1 cellular context compared by ENCODE assay signal in the genomic region with DNA sequence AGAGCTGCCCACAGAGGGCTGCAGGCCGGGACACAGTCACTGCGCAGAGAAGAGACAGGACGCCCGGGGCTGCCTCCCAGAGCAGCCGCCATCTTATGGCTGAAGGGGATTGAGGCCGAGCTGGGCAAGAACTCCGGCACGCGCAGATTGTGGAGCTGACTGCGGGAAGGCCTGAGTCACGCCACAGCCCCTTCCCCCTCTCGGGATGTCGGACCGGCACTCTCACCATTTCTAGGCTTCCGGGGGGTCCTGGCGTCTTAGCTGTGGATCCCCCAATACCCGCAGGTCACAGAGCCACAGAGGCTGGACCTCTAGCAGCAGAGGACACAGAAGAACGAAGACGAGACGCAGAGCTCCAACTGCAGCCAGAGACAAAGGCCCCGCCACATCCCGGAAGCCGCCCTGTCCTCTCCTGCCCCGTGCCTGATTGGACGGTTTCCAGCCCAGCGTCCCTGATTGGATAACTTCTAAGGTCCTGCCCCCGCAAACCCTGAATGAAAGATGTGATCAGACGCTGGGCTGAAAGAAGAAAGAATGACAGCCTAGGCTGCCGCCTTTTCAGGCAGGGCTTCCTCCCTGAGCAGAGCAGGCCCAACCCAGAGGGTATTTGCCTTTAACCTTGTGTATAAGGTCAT.
TF ChIP-seq lines count a peak whose summit lies in the region.

A gene (minus strand): TSS at position 373 of the 635 bp plus-strand sequence. CDS start 144 bp downstream, at position 229.

TF ChIP-seq in K562, 482 proteins besides CTCF, POLR2A, EP300 and RAD21 (continued from another document and continues in another):
- TF ChIP-seq ESRRA (IDR thresholded peaks at IDR 0.05; ENCODE audit: borderline replicate concordance, low read depth) (no peak; the same call in 1 of the 2 replicates), ZNF79 (CRISPR knock-in tag; IDR thresholded peaks at IDR 0.05; ENCODE audit: low read depth) (no peak), CBX8 (IDR thresholded peaks at IDR 0.05; ENCODE audit: borderline replicate concordance, extremely low read depth, low read depth, low read length, poor library complexity, severe bottlenecking) (no peak), ZFP36 (IDR thresholded peaks at IDR 0.05; ENCODE audit: low read depth, low read length, partially characterized antibody) (no peak), MCM5 (IDR thresholded peaks at IDR 0.05; ENCODE audit: low read depth) (no peak), CHD1 (IDR thresholded peaks at IDR 0.05; ENCODE audit: low read length) (no peak), COPS2 (conservative IDR thresholded peaks at IDR 0.05) (no peak), POLR3G (IDR thresholded peaks at IDR 0.05; ENCODE audit: extremely low read depth, insufficient read length, insufficient replicate concordance) (no peak), ZNF146 (CRISPR knock-in tag; IDR thresholded peaks at IDR 0.05; ENCODE audit: unreplicated experiment) (no peak), ELF4 (CRISPR knock-in tag; IDR thresholded peaks at IDR 0.05) (peak; percentile 59; the same call in 1 of the 2 replicates), ZNF316 (IDR thresholded peaks at IDR 0.05) (peak; percentile 48), SRSF1 (IDR thresholded peaks at IDR 0.05; ENCODE audit: low read depth, low read length) (no peak), FOSL1 (tag; conservative IDR thresholded peaks at IDR 0.05) (no peak), KDM5B (IDR thresholded peaks at IDR 0.05; ENCODE audit: insufficient replicate concordance, low read depth, low read length) (no peak), SOX6 (IDR thresholded peaks at IDR 0.05) (peak; percentile 43; the same call in 1 of the 2 replicates), EWSR1 (IDR thresholded peaks at IDR 0.05; ENCODE audit: borderline replicate concordance, low read depth, partially characterized antibody) (no peak), ZNF644 (tag; IDR thresholded peaks at IDR 0.05; ENCODE audit: low read depth) (no peak), ZC3H4 (CRISPR knock-in tag; IDR thresholded peaks at IDR 0.05; ENCODE audit: borderline replicate concordance) (no peak), FOXK1 (CRISPR knock-in tag; IDR thresholded peaks at IDR 0.05; ENCODE audit: borderline replicate concordance) (no peak), MECOM (CRISPR knock-in tag; IDR thresholded peaks at IDR 0.05) (no peak), KDM4B (IDR thresholded peaks at IDR 0.05; ENCODE audit: borderline replicate concordance in 2 of 2, low read depth in 1 of 2) (no peak), HLTF (IDR thresholded peaks at IDR 0.05) (no peak), HIVEP1 (CRISPR knock-in tag; IDR thresholded peaks at IDR 0.05) (no peak), HDAC8 (tag; IDR thresholded peaks at IDR 0.05) (no peak), KAT8 (IDR thresholded peaks at IDR 0.05; ENCODE audit: low read depth) (no peak), NBN (IDR thresholded peaks at IDR 0.05; ENCODE audit: low read depth) (no peak), KLF10 (CRISPR knock-in tag; IDR thresholded peaks at IDR 0.05) (no peak), ZNF217 (CRISPR knock-in tag; IDR thresholded peaks at IDR 0.05) (no peak), KLF6 (CRISPR knock-in tag; IDR thresholded peaks at IDR 0.05; ENCODE audit: borderline replicate concordance) (no peak), ZNF57 (CRISPR knock-in tag; IDR thresholded peaks at IDR 0.05) (no peak), PTTG1 (tag; IDR thresholded peaks at IDR 0.05; ENCODE audit: low read depth) (no peak), ARNT (IDR thresholded peaks at IDR 0.05) (no peak), CREB1 (IDR thresholded peaks at IDR 0.05) (no peak), CREB1 (CRISPR knock-in tag; IDR thresholded peaks at IDR 0.05) (no peak), ZNF436 (CRISPR knock-in tag; IDR thresholded peaks at IDR 0.05) (no peak)
- TF ChIP-seq, protein P1, sequence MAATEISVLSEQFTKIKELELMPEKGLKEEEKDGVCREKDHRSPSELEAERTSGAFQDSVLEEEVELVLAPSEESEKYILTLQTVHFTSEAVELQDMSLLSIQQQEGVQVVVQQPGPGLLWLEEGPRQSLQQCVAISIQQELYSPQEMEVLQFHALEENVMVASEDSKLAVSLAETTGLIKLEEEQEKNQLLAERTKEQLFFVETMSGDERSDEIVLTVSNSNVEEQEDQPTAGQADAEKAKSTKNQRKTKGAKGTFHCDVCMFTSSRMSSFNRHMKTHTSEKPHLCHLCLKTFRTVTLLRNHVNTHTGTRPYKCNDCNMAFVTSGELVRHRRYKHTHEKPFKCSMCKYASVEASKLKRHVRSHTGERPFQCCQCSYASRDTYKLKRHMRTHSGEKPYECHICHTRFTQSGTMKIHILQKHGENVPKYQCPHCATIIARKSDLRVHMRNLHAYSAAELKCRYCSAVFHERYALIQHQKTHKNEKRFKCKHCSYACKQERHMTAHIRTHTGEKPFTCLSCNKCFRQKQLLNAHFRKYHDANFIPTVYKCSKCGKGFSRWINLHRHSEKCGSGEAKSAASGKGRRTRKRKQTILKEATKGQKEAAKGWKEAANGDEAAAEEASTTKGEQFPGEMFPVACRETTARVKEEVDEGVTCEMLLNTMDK (IDR thresholded peaks at IDR 0.05; ENCODE audit: borderline replicate concordance, insufficient read depth, low read depth, low read length, poor library complexity, severe bottlenecking) = no peak
- TF ChIP-seq, protein P2, sequence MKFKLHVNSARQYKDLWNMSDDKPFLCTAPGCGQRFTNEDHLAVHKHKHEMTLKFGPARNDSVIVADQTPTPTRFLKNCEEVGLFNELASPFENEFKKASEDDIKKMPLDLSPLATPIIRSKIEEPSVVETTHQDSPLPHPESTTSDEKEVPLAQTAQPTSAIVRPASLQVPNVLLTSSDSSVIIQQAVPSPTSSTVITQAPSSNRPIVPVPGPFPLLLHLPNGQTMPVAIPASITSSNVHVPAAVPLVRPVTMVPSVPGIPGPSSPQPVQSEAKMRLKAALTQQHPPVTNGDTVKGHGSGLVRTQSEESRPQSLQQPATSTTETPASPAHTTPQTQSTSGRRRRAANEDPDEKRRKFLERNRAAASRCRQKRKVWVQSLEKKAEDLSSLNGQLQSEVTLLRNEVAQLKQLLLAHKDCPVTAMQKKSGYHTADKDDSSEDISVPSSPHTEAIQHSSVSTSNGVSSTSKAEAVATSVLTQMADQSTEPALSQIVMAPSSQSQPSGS (CRISPR knock-in tag; IDR thresholded peaks at IDR 0.05) = no peak
- TF ChIP-seq, protein P3, sequence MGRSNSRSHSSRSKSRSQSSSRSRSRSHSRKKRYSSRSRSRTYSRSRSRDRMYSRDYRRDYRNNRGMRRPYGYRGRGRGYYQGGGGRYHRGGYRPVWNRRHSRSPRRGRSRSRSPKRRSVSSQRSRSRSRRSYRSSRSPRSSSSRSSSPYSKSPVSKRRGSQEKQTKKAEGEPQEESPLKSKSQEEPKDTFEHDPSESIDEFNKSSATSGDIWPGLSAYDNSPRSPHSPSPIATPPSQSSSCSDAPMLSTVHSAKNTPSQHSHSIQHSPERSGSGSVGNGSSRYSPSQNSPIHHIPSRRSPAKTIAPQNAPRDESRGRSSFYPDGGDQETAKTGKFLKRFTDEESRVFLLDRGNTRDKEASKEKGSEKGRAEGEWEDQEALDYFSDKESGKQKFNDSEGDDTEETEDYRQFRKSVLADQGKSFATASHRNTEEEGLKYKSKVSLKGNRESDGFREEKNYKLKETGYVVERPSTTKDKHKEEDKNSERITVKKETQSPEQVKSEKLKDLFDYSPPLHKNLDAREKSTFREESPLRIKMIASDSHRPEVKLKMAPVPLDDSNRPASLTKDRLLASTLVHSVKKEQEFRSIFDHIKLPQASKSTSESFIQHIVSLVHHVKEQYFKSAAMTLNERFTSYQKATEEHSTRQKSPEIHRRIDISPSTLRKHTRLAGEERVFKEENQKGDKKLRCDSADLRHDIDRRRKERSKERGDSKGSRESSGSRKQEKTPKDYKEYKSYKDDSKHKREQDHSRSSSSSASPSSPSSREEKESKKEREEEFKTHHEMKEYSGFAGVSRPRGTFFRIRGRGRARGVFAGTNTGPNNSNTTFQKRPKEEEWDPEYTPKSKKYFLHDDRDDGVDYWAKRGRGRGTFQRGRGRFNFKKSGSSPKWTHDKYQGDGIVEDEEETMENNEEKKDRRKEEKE (IDR thresholded peaks at IDR 0.05; ENCODE audit: borderline replicate concordance in 1 of 2, control insufficient read depth in 1 of 2, low read depth in 2 of 2, low read length in 1 of 2) = no peak
- TF ChIP-seq, protein P4, sequence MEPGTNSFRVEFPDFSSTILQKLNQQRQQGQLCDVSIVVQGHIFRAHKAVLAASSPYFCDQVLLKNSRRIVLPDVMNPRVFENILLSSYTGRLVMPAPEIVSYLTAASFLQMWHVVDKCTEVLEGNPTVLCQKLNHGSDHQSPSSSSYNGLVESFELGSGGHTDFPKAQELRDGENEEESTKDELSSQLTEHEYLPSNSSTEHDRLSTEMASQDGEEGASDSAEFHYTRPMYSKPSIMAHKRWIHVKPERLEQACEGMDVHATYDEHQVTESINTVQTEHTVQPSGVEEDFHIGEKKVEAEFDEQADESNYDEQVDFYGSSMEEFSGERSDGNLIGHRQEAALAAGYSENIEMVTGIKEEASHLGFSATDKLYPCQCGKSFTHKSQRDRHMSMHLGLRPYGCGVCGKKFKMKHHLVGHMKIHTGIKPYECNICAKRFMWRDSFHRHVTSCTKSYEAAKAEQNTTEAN (CRISPR knock-in tag; IDR thresholded peaks at IDR 0.05) = no peak
- TF ChIP-seq, protein P5, sequence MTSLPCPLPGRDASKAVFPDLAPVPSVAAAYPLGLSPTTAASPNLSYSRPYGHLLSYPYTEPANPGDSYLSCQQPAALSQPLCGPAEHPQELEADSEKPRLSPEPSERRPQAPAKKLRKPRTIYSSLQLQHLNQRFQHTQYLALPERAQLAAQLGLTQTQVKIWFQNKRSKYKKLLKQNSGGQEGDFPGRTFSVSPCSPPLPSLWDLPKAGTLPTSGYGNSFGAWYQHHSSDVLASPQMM (CRISPR knock-in tag; IDR thresholded peaks at IDR 0.05) = no peak
- TF ChIP-seq, protein P6, sequence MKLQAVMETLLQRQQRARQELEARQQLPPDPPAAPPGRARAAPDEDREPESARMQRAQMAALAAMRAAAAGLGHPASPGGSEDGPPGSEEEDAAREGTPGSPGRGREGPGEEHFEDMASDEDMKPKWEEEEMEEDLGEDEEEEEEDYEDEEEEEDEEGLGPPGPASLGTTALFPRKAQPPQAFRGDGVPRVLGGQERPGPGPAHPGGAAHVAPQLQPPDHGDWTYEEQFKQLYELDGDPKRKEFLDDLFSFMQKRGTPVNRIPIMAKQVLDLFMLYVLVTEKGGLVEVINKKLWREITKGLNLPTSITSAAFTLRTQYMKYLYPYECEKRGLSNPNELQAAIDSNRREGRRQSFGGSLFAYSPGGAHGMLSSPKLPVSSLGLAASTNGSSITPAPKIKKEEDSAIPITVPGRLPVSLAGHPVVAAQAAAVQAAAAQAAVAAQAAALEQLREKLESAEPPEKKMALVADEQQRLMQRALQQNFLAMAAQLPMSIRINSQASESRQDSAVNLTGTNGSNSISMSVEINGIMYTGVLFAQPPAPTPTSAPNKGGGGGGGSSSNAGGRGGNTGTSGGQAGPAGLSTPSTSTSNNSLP (IDR thresholded peaks at IDR 0.05; ENCODE audit: borderline replicate concordance, low read depth, low read length) = no peak
- TF ChIP-seq, protein P7, sequence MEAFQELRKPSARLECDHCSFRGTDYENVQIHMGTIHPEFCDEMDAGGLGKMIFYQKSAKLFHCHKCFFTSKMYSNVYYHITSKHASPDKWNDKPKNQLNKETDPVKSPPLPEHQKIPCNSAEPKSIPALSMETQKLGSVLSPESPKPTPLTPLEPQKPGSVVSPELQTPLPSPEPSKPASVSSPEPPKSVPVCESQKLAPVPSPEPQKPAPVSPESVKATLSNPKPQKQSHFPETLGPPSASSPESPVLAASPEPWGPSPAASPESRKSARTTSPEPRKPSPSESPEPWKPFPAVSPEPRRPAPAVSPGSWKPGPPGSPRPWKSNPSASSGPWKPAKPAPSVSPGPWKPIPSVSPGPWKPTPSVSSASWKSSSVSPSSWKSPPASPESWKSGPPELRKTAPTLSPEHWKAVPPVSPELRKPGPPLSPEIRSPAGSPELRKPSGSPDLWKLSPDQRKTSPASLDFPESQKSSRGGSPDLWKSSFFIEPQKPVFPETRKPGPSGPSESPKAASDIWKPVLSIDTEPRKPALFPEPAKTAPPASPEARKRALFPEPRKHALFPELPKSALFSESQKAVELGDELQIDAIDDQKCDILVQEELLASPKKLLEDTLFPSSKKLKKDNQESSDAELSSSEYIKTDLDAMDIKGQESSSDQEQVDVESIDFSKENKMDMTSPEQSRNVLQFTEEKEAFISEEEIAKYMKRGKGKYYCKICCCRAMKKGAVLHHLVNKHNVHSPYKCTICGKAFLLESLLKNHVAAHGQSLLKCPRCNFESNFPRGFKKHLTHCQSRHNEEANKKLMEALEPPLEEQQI (IDR thresholded peaks at IDR 0.05) = 0 out of 2 replicates have a peak, but pooled peaks have one; percentile 53
- TF ChIP-seq, protein P8, sequence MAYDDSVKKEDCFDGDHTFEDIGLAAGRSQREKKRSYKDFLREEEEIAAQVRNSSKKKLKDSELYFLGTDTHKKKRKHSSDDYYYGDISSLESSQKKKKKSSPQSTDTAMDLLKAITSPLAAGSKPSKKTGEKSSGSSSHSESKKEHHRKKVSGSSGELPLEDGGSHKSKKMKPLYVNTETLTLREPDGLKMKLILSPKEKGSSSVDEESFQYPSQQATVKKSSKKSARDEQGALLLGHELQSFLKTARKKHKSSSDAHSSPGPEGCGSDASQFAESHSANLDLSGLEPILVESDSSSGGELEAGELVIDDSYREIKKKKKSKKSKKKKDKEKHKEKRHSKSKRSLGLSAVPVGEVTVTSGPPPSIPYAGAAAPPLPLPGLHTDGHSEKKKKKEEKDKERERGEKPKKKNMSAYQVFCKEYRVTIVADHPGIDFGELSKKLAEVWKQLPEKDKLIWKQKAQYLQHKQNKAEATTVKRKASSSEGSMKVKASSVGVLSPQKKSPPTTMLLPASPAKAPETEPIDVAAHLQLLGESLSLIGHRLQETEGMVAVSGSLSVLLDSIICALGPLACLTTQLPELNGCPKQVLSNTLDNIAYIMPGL (CRISPR knock-in tag; IDR thresholded peaks at IDR 0.05) = no peak
- TF ChIP-seq, protein P9, sequence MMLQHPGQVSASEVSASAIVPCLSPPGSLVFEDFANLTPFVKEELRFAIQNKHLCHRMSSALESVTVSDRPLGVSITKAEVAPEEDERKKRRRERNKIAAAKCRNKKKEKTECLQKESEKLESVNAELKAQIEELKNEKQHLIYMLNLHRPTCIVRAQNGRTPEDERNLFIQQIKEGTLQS (IDR thresholded peaks at IDR 0.05) = no peak
- TF ChIP-seq, protein P9 (CRISPR knock-in tag; conservative IDR thresholded peaks at IDR 0.05) = no peak
- TF ChIP-seq, protein P10, sequence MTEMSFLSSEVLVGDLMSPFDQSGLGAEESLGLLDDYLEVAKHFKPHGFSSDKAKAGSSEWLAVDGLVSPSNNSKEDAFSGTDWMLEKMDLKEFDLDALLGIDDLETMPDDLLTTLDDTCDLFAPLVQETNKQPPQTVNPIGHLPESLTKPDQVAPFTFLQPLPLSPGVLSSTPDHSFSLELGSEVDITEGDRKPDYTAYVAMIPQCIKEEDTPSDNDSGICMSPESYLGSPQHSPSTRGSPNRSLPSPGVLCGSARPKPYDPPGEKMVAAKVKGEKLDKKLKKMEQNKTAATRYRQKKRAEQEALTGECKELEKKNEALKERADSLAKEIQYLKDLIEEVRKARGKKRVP (CRISPR knock-in tag; IDR thresholded peaks at IDR 0.05) = no peak
